In genomic region chr1:178847919-178848318, GRCh38 we compare ENCODE assay signal across 6 cellular contexts. TPM values are rescaled to one million over a fixed set of nuclear protein-coding genes. Genes with fewer than 3 reads are reported as not detected.
"Had no signal": no experiment of that assay in that cellular context is flagged by ENCODE, and none has a peak within 500 bp of the region (broad histone marks: within the 10 kb centered on the region; RNA-seq: fewer than 3 reads in every experiment).

No MANE protein-coding gene starts in this region.

RNA-seq across cellular contexts. Expression of gene ANGPTL1, which starts 23.0 kb away (rescaled TPM):
- total RNA-seq: dermis microvascular lymphatic vessel endothelial cell; endodermal cell; glomerular endothelial cell; kidney epithelial cell; naive thymus-derived CD8-positive, alpha-beta T cell had no signal
- polyA plus RNA-seq: keratinocyte; naive thymus-derived CD8-positive, alpha-beta T cell had no signal
